In the genomic region with DNA sequence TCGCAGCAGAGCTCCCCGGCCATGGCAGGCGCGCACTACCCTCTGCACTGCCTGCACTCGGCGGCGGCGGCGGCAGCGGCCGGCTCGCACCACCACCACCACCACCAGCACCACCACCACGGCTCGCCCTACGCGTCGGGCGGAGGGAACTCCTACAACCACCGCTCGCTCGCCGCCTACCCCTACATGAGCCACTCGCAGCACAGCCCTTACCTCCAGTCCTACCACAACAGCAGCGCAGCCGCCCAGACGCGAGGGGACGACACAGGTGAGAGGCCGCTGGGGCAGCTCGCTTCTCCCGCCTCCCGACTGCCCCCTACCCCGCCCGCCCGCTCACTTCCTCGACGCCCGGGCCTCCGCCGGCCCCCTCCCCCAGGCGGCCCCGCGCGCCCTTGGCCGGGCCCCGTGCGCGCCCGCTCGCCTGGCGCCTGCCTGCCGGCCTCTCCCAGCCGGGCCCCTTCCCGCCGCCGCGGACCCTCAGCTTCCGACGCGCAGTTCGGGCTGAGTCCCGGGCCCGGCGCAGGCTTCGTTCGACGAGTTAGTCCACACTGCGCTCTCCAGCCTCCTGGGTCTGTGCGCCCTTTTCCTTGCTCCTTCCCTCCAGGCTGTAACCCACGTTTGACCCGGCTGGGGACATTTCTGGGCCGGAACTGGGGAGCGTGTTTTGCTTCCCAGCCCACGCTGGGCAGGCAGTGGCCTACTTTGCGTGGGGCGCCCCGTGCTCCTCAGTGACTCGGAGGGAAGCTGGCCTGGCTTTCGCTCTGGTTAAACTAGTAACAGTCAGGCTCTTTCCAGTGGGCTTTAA, we compare ENCODE assay signal across 1 cellular context.
TF ChIP-seq lines count a peak whose summit lies in the region.

No MANE protein-coding gene starts in this region.

TF ChIP-seq in IMR-90, 13 proteins besides CTCF, POLR2A, EP300 and RAD21:
- TF ChIP-seq FOS (IDR thresholded peaks at IDR 0.05; ENCODE audit: low read depth, low read length), result no peak
- no peak for TF ChIP-seq CEBPB (IDR thresholded peaks at IDR 0.05; ENCODE audit: low read depth, low read length)
- no peak for TF ChIP-seq MAFK (IDR thresholded peaks at IDR 0.05; ENCODE audit: low read depth, low read length)
- TF ChIP-seq MAZ (IDR thresholded peaks at IDR 0.05; ENCODE audit: borderline replicate concordance, low read depth, low read length), result no peak
- TF ChIP-seq NFE2L2 (IDR thresholded peaks at IDR 0.05; ENCODE audit: low read depth, low read length), result no peak
- TF ChIP-seq, protein P1, sequence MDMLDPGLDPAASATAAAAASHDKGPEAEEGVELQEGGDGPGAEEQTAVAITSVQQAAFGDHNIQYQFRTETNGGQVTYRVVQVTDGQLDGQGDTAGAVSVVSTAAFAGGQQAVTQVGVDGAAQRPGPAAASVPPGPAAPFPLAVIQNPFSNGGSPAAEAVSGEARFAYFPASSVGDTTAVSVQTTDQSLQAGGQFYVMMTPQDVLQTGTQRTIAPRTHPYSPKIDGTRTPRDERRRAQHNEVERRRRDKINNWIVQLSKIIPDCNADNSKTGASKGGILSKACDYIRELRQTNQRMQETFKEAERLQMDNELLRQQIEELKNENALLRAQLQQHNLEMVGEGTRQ (IDR thresholded peaks at IDR 0.05; ENCODE audit: low read depth, low read length), result no peak
